In the genomic region with DNA sequence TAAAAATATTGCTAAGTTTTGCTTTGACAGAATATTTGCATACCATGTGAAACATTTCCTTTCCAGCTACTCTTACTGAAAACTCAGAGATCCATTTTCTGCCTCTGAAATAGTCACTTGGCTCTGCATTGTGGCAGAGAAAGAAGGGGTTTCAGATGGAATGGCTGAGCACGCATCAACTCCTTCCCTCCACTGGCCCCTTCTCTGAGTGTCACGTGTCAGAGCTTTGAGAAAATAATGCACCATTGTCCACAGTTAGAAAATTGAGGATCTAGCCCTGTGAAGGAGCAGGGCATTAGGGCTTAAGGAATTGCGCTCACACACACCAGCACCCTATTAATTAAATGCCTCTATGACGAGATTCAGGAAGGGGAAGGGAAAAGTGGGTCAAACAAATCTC, we compare ENCODE assay signal across 18 cellular contexts.
DNase-seq lines count a peak whose midpoint lies in the region; ATAC-seq and TF ChIP-seq lines count a peak whose summit lies in the region.
"Had no signal": no experiment of that assay in that cellular context is flagged by ENCODE, and none has a peak within 500 bp of the region (broad histone marks: within the 10 kb centered on the region; RNA-seq: fewer than 3 reads in every experiment).

No MANE protein-coding gene starts in this region.

- TF ChIP-seq CTCF in GM10266 (IDR thresholded peaks at IDR 0.05; ENCODE audit: control insufficient read depth, insufficient read depth, low read depth, missing control alignments) = no peak

- no peak for ATAC-seq in HG02973 (IDR thresholded peaks at IDR 0.05; ENCODE audit: unreplicated experiment)
- ATAC-seq: Right ventricle myocardium inferior had no signal

- DNase-seq in Ammon's horn (ENCODE audit: low spot score) (peak; percentile 32), globus pallidus (ENCODE audit: low spot score) (peak; percentile 45), midbrain (lab: John Stamatoyannopoulos, UW) (peak; percentile 20), retina (peak; percentile 34), NCI-H128 (lab: John Stamatoyannopoulos, UW; ENCODE audit: unreplicated experiment) (no peak), GM10266 (ENCODE audit: extremely low spot score) (no peak)
- DNase-seq: CD4-positive, CD25-positive, alpha-beta regulatory T cell; MM.1S; NCI-H1417 treated with DMSO at 0.1 percent for 48 hours; NCI-H1694 treated with DMSO at 0.1 percent for 48 hours; NCI-H2081; NCI-H2171 treated with DMSO at 0.1 percent for 48 hours; NCI-H524 treated with DMSO at 0.1 percent for 48 hours; NCI-H82; NK-92 treated with Interleukin-12 subunit alpha and Interleukin-12 subunit beta, amount 100 ng/mL, for 24 hours; PC-9 had no signal

Comparison
In these comparisons a context has a peak if more than half of its experiments do, and no peak if none do; other contexts are left out.
1. DNase-seq: peak in Ammon's horn (single experiment), globus pallidus (single experiment), midbrain (single experiment) and retina (single experiment); none in NCI-H128 (single experiment) and GM10266 (single experiment).